Comparison of ENCODE assay signal across 20 cellular contexts in genomic region chr11:78737891-78738290, GRCh38.
"Had no signal": no experiment of that assay in that cellular context is flagged by ENCODE, and none has a peak within 500 bp of the region (broad histone marks: within the 10 kb centered on the region; RNA-seq: fewer than 3 reads in every experiment).

No MANE protein-coding gene starts in this region.

- H3K4me2 ChIP-seq: neural progenitor cell had no signal

- H3K27ac ChIP-seq: esophagus squamous epithelium, heart left ventricle, neural progenitor cell, parathyroid adenoma, psoas muscle, right lobe of liver, spleen, testis, tibial nerve, upper lobe of right lung, vagina had no signal

- H3K4me3 ChIP-seq: esophagus squamous epithelium, heart left ventricle, mucosa of descending colon, neural progenitor cell, psoas muscle, right lobe of liver, spleen, testis, tibial nerve, upper lobe of right lung, vagina had no signal

- H3K27me3 ChIP-seq: heart left ventricle, neural progenitor cell, right lobe of liver, spleen, testis, tibial nerve, upper lobe of right lung, vagina had no signal

- H3K4me1 ChIP-seq: parathyroid adenoma, spleen, testis, tibial nerve, upper lobe of right lung had no signal

- ATAC-seq: heart left ventricle; left lobe of liver; mucosa of descending colon; psoas muscle; right lobe of liver; stimulated activated naive B cell treated with anti-CD40 and anti-IgM and Interleukin-4, amounts not matched to agents 10 μg/mL and 1 μg/mL and 100 μg/mL, for 72 hours; upper lobe of right lung had no signal

- H3K36me3 ChIP-seq: heart left ventricle, neural progenitor cell, right lobe of liver, spleen, tibial nerve, upper lobe of right lung, vagina had no signal

- H3K9me3 ChIP-seq: esophagus squamous epithelium, heart left ventricle, mucosa of descending colon, psoas muscle, right lobe of liver, spleen, testis, tibial nerve, upper lobe of right lung, vagina had no signal

- DNase-seq: esophagus squamous epithelium; heart left ventricle; hippocampal formation; mammary epithelial cell; mucosa of descending colon; psoas muscle; retina; right lobe of liver; spleen; stimulated activated CD4-positive, alpha-beta T cell treated with anti-CD3 and anti-CD28 coated beads, Interleukin-2, amount 100 ng/mL, for 24 hours; stimulated activated CD4-positive, alpha-beta T cell treated with anti-CD3 and anti-CD28 coated beads, Interleukin-4, amount 100 ng/mL, for 4 hours; stimulated activated naive B cell treated with anti-CD40 and anti-IgM and Interleukin-4, amounts not matched to agents 10 μg/mL and 1 μg/mL and 100 μg/mL, for 72 hours; stimulated activated naive CD8-positive, alpha-beta T cell treated with anti-CD3 and anti-CD28 coated beads, Interleukin-15, amount 100 ng/mL, for 72 hours; testis; upper lobe of right lung had no signal

- H2AFZ ChIP-seq: neural progenitor cell, parathyroid adenoma had no signal

- H3K9ac ChIP-seq: neural progenitor cell, parathyroid adenoma had no signal
